18 cellular contexts compared by ENCODE assay signal in the genomic region with DNA sequence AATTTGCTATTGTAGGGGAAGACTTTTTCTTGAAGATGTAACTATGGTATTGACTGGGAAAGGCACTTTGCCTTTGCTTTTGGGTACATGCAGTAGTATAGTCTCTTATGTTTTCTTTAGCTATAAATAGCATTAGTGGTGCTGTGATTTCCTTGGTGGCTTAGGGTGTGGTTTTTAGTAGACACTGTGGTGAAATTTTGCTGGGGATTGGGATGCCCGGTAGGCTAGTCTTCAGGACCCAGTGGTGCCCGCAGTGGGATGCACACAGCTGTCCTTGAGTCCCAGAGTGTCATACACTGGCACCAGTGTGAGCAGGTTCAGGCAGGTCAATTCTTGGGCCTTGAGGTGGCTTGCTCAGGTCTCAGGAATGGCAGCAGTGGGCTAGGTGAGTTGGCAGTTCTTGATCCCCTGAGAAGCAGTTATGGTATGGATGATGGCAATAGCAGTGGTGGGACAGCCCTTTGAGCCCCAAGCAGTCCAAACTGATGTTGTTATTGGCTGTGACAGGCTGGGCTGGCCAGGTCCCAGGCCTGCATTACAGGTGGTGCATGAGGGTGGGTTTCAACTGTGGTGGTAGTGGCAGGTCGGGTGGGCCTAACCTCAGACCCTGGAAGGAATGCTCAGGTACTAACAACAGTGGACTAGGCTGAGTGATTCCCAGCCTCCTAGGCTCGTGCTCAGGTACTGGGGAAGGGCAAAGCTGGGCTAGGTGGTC.
"Had no signal": no experiment of that assay in that cellular context is flagged by ENCODE, and none has a peak within 500 bp of the region (broad histone marks: within the 10 kb centered on the region; RNA-seq: fewer than 3 reads in every experiment).

No MANE protein-coding gene starts in this region.

- H3K36me3 ChIP-seq: neural progenitor cell, tibial nerve had no signal

- H3K27ac Mint-ChIP-seq: endodermal cell; neural progenitor cell; stimulated activated naive B cell treated with anti-CD40 and anti-IgM and Interleukin-4, amounts not matched to agents 10 μg/mL and 1 μg/mL and 100 μg/mL, for 72 hours; stimulated activated naive CD8-positive, alpha-beta T cell treated with anti-CD3 and anti-CD28 coated beads, Interleukin-15, amount 100 ng/mL, for 72 hours had no signal

- H3K4me3 ChIP-seq: coronary artery, mucosa of descending colon, neural progenitor cell, skin epidermis, testis, tibial nerve had no signal

- H3K4me1 Mint-ChIP-seq: endodermal cell; neural progenitor cell; stimulated activated naive B cell treated with anti-CD40 and anti-IgM and Interleukin-4, amounts not matched to agents 10 μg/mL and 1 μg/mL and 100 μg/mL, for 72 hours had no signal

- H3K4me3 Mint-ChIP-seq: endodermal cell; natural killer cell treated with Interleukin-12 subunit alpha and Interleukin-12 subunit beta and Interleukin-15 and Interleukin-18, amount 100 ng/mL, for 72 hours; neural progenitor cell; stimulated activated naive B cell treated with anti-CD40 and anti-IgM and Interleukin-4, amounts not matched to agents 10 μg/mL and 1 μg/mL and 100 μg/mL, for 72 hours; stimulated activated naive CD8-positive, alpha-beta T cell treated with anti-CD3 and anti-CD28 coated beads, Interleukin-15, amount 100 ng/mL, for 72 hours had no signal

- H3K27ac ChIP-seq: coronary artery, neural progenitor cell, skin epidermis, testis, tibial nerve had no signal

- H3K27me3 ChIP-seq: neural progenitor cell, testis, tibial nerve had no signal

- H3K4me1 ChIP-seq: neural progenitor cell, testis, tibial nerve had no signal

- H3K4me2 ChIP-seq: neural progenitor cell had no signal

- H3K9me3 ChIP-seq: testis had no signal

- H3K27me3 Mint-ChIP-seq: natural killer cell treated with Interleukin-12 subunit alpha and Interleukin-12 subunit beta and Interleukin-15 and Interleukin-18, amount 100 ng/mL, for 72 hours; stimulated activated naive B cell treated with anti-CD40 and anti-IgM and Interleukin-4, amounts not matched to agents 10 μg/mL and 1 μg/mL and 100 μg/mL, for 72 hours; stimulated activated naive CD8-positive, alpha-beta T cell treated with anti-CD3 and anti-CD28 coated beads, Interleukin-15, amount 100 ng/mL, for 72 hours had no signal

- H2AFZ ChIP-seq: neural progenitor cell had no signal

- DNase-seq: central memory CD4-positive, alpha-beta T cell; effector CD4-positive, alpha-beta T cell; endodermal cell; left colon; left ventricle myocardium superior; mucosa of descending colon; occipital lobe; stimulated activated CD4-positive, alpha-beta T cell treated with anti-CD3 and anti-CD28 coated beads, Interleukin-2, amount 100 ng/mL, for 24 hours; stimulated activated CD4-positive, alpha-beta T cell treated with anti-CD3 and anti-CD28 coated beads, Interleukin-4, amount 100 ng/mL, for 4 hours; stimulated activated naive B cell treated with anti-CD40 and anti-IgM and Interleukin-4, amounts not matched to agents 10 μg/mL and 1 μg/mL and 100 μg/mL, for 72 hours; stimulated activated naive CD8-positive, alpha-beta T cell treated with anti-CD3 and anti-CD28 coated beads, Interleukin-15, amount 100 ng/mL, for 72 hours; testis had no signal

- H3K9ac ChIP-seq: neural progenitor cell had no signal

- ATAC-seq: left colon; left ventricle myocardium superior; mucosa of descending colon; natural killer cell treated with Interleukin-12 subunit alpha and Interleukin-12 subunit beta and Interleukin-15 and Interleukin-18, amount 100 ng/mL, for 72 hours; sciatic nerve; stimulated activated naive B cell treated with anti-CD40 and anti-IgM and Interleukin-4, amounts not matched to agents 10 μg/mL and 1 μg/mL and 100 μg/mL, for 72 hours; stimulated activated naive CD8-positive, alpha-beta T cell treated with anti-CD3 and anti-CD28 coated beads, Interleukin-15, amount 100 ng/mL, for 72 hours had no signal
